Comparison of ENCODE assay signal across 9 cellular contexts in the genomic region with DNA sequence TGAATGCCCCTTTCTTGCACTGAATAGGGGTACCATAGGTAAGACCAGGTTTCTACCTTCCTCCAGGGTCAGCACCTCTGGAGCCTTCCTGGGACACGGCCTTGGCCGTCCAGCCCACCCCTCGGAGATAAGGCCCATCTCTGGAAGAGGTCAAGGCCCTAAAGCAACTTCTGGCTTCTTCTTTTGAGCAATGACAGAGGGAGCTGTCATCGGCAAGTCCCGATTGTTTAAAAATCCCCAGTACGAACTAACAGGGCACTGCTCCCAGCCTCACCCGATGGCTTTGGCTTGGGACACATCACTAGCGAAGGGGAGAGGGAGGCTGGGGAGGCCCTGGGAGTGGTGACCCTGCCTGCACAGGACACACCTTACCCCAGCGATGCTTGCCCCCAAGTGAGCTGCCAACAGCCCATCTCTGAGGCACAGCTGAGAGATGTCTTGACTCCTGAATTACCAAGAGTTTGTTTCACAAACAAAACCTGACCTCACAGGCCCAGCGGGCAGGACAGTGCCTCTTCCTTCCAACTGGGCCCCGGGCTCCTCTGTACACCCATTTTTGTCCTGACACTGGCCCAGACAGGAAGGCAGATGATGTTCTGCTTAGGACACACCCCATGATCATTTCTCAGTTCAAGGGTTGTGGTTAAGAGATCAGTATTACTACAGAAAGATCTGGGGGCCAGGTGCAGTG. TPM values are rescaled to one million over a fixed set of nuclear protein-coding genes. Genes with fewer than 3 reads are reported as not detected.
DNase-seq lines count a peak whose midpoint lies in the region; ATAC-seq, FAIRE-seq and TF ChIP-seq lines count a peak whose summit lies in the region.
"Had no signal": no experiment of that assay in that cellular context is flagged by ENCODE, and none has a peak within 500 bp of the region (broad histone marks: within the 10 kb centered on the region; RNA-seq: fewer than 3 reads in every experiment).

No MANE protein-coding gene starts in this region.

- no peak for FAIRE-seq in astrocyte (lab: Jason Lieb, UNC)

- H3K79me2 ChIP-seq in DOHH2 (ENCODE audit: control insufficient read depth, low read length) (peaks cover 55% of the 10 kb centered on the region), astrocyte (ENCODE audit: insufficient read depth, low read length) (no peaks in the 10 kb centered on the region)

- peaks cover 19% of the 10 kb centered on the region for H4K20me1 ChIP-seq in DOHH2 (ENCODE audit: control insufficient read depth, insufficient read depth, low read depth, low read length)
- peaks cover 16% of the 10 kb centered on the region for H4K20me1 ChIP-seq in astrocyte (ENCODE audit: insufficient read depth, low read length)

- H3K9me3 Mint-ChIP-seq in astrocyte (ENCODE audit: unreplicated experiment): no peaks in the 10 kb centered on the region
- H3K9me3 Mint-ChIP-seq in naive thymus-derived CD8-positive, alpha-beta T cell: no peaks in the 10 kb centered on the region

- peak overlapping the region; percentile 53 for H3K27ac Mint-ChIP-seq in astrocyte (ENCODE audit: unreplicated experiment)
- peak overlapping the region; percentile 69 to 94 (median 88) for H3K27ac Mint-ChIP-seq in naive thymus-derived CD8-positive, alpha-beta T cell

- H3K4me1 Mint-ChIP-seq in astrocyte (ENCODE audit: low read depth, unreplicated experiment): peaks cover 6% of the 10 kb centered on the region
- H3K4me1 Mint-ChIP-seq in naive thymus-derived CD8-positive, alpha-beta T cell: peaks cover 29 to 68% (median 68%) of the 10 kb centered on the region in 4 donors

- H3K4me2 ChIP-seq in DOHH2 (ENCODE audit: low read length) (peak overlapping the region; percentile 94), astrocyte (ENCODE audit: low read length) (no peak overlapping the region)

- TF ChIP-seq CTCF in DOHH2 (IDR thresholded peaks at IDR 0.05; ENCODE audit: low read depth, low read length, poor library complexity, severe bottlenecking) (no peak), astrocyte (IDR thresholded peaks at IDR 0.05; ENCODE audit: insufficient read depth, low read depth, low read length) (no peak)

- H3K4me3 ChIP-seq in DOHH2 (ENCODE audit: low read length) (peak overlapping the region; percentile 80), astrocyte (ENCODE audit: insufficient read depth, low read depth, low read length) (no peak overlapping the region)

- H3K4me1 ChIP-seq in DOHH2 (ENCODE audit: control insufficient read depth, low read length) (peaks cover 88% of the 10 kb centered on the region), astrocyte (ENCODE audit: insufficient read depth, low read length) (peaks cover 4% of the 10 kb centered on the region)
- H3K4me1 ChIP-seq: foreskin keratinocyte had no signal

- peak; percentile 29 for ATAC-seq in HG02885 (IDR thresholded peaks at IDR 0.05; ENCODE audit: poor library complexity, unreplicated experiment)
- ATAC-seq in naive thymus-derived CD8-positive, alpha-beta T cell: peak; percentile 13 to 45
- ATAC-seq: foreskin keratinocyte had no signal

- H3K27me3 Mint-ChIP-seq in astrocyte (ENCODE audit: low read depth, unreplicated experiment): peaks cover 2% of the 10 kb centered on the region
- no peaks in the 10 kb centered on the region for H3K27me3 Mint-ChIP-seq in naive thymus-derived CD8-positive, alpha-beta T cell

- DNase-seq in astrocyte (ENCODE audit: low read depth) (no peak), NCI-H2029 treated with DMSO at 0.1 percent for 48 hours (lab: John Stamatoyannopoulos, UW) (no peak), ecto neural progenitor cell (ENCODE audit: low spot score) (no peak), DMS 273 (lab: John Stamatoyannopoulos, UW; ENCODE audit: unreplicated experiment) (no peak)
- peak in 2 of 10 donors; percentile 30 to 34 for DNase-seq in naive thymus-derived CD8-positive, alpha-beta T cell
- DNase-seq in effector CD8-positive, alpha-beta T cell (lab: John Stamatoyannopoulos, UW): no peak
- DNase-seq: foreskin keratinocyte had no signal

- H2AFZ ChIP-seq in astrocyte (ENCODE audit: low read depth, low read length): no peak overlapping the region

- H3K36me3 Mint-ChIP-seq in astrocyte (ENCODE audit: low read depth, unreplicated experiment): peaks cover 10% of the 10 kb centered on the region
- peaks cover 0 to 18% (median 0%) of the 10 kb centered on the region in 3 donors for H3K36me3 Mint-ChIP-seq in naive thymus-derived CD8-positive, alpha-beta T cell

- H3K27ac ChIP-seq in DOHH2 (ENCODE audit: low read depth, low read length) (peak overlapping the region; percentile 65), astrocyte (ENCODE audit: low read depth, low read length) (no peak overlapping the region)
- H3K27ac ChIP-seq: foreskin keratinocyte had no signal

- POLR2A ChIA-PET in naive thymus-derived CD8-positive, alpha-beta T cell (lab: Charles Lee): interaction anchor here (0.9 to 12.1 kb wide), 3 partner anchors 14 to 46 kb away, joined by 3 to 122 read pairs (median 4); a partner anchor contains a TSS

- H3F3A ChIP-seq in DOHH2 (ENCODE audit: control insufficient read depth, insufficient read depth): peaks cover 23% of the 10 kb centered on the region

- H3K27me3 ChIP-seq in DOHH2 (ENCODE audit: control insufficient read depth, low read length) (no peaks in the 10 kb centered on the region), astrocyte (ENCODE audit: insufficient read depth, low read length) (no peaks in the 10 kb centered on the region)
- H3K27me3 ChIP-seq: foreskin keratinocyte had no signal

- H3K36me3 ChIP-seq in DOHH2 (ENCODE audit: control insufficient read depth, low read length) (peaks cover 89% of the 10 kb centered on the region), astrocyte (ENCODE audit: insufficient read depth, low read length) (no peaks in the 10 kb centered on the region)

- H3K9ac ChIP-seq in astrocyte (ENCODE audit: low read length): no peak overlapping the region

- no peaks in the 10 kb centered on the region for H3K9me3 ChIP-seq in DOHH2 (ENCODE audit: control insufficient read depth, insufficient read depth, low read length)
- H3K9me3 ChIP-seq in astrocyte (ENCODE audit: insufficient read depth, low read depth, low read length): no peaks in the 10 kb centered on the region

- no peak overlapping the region for H3K4me3 Mint-ChIP-seq in astrocyte (ENCODE audit: unreplicated experiment)
- H3K4me3 Mint-ChIP-seq in naive thymus-derived CD8-positive, alpha-beta T cell: peak overlapping the region in 9 of 10 donors; percentile 18 to 75 (median 45)

- no peaks in the 10 kb centered on the region for H3K9me2 ChIP-seq in DOHH2 (replicated peaks; ENCODE audit: control insufficient read depth, low read length)

RNA-seq across cellular contexts. Expression of a gene that starts 4.8 kb away (rescaled TPM):
- 75.0 and 82.2 TPM in 2 replicates for total RNA-seq in astrocyte
- total RNA-seq in naive thymus-derived CD8-positive, alpha-beta T cell: 10 to 100 TPM; 58.1 to 66.6 TPM
- 100 to 1,000 TPM in 1 of 3 donors, 10 to 100 TPM in 2; 88.4 to 108 (median 92.1) TPM for polyA plus RNA-seq in naive thymus-derived CD8-positive, alpha-beta T cell

RNA-seq across cellular contexts. Expression of a gene that starts 13.7 kb away (rescaled TPM):
- total RNA-seq in astrocyte: 5.2 and 7.5 TPM in 2 replicates
- not detected for total RNA-seq in naive thymus-derived CD8-positive, alpha-beta T cell
- 1 to 10 TPM in 1 of 3 donors, under 1 TPM in 1, not detected in 1; 0.18 to 1.1 TPM for polyA plus RNA-seq in naive thymus-derived CD8-positive, alpha-beta T cell

RNA-seq across cellular contexts. Expression of a gene that starts 14.0 kb away (rescaled TPM):
- 48.5 and 53.7 TPM in 2 replicates for total RNA-seq in astrocyte
- total RNA-seq in naive thymus-derived CD8-positive, alpha-beta T cell: 1 to 10 TPM; 1.8 to 2.4 TPM
- 1 to 10 TPM in 2 of 3 donors, under 1 TPM in 1; 0.41 to 1.7 (median 1.6) TPM for polyA plus RNA-seq in naive thymus-derived CD8-positive, alpha-beta T cell

RNA-seq across cellular contexts. Expression of a gene that starts 27.0 kb away (rescaled TPM):
- not detected in 2 replicates for total RNA-seq in astrocyte
- total RNA-seq in naive thymus-derived CD8-positive, alpha-beta T cell: under 1 TPM in 1 of 2 experiments, not detected in 1; 0.60 TPM
- polyA plus RNA-seq in naive thymus-derived CD8-positive, alpha-beta T cell: not detected

RNA-seq across cellular contexts. Expression of a gene that starts 40.9 kb away (rescaled TPM):
- total RNA-seq in astrocyte: 3.3 and 5.8 TPM in 2 replicates
- under 1 TPM in 1 of 2 experiments, not detected in 1; 0.30 TPM for total RNA-seq in naive thymus-derived CD8-positive, alpha-beta T cell
- not detected for polyA plus RNA-seq in naive thymus-derived CD8-positive, alpha-beta T cell

Comparison
In these comparisons a context has a peak if more than half of its experiments do, and no peak if none do; other contexts are left out.
1. RNA of a gene that starts 14.0 kb away (total RNA-seq): 48.5 to 53.7 TPM in astrocyte; 1.8 to 2.4 TPM in naive thymus-derived CD8-positive, alpha-beta T cell; every median in the first group is over 10 times any median in the second.